Comparison of ENCODE assay signal across 11 cellular contexts in the genomic region with DNA sequence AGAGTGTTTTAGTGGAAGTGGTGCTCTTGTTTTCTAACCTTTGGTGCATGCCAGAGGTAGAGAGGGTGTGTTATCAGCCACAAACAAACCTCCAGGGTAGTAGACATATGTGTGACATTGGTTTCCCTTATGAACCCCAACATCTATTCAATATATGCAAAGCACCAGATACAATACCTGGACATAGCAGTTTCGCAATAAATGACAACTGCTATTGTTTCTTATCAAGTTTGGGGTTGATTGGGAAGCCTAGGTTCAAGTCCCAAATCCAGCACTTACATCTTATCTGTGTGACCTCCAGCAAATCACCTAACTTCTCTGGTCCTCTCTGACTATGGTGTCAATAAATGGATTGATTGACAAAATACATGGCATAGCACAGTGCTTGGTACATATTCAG.
"Had no signal": no experiment of that assay in that cellular context is flagged by ENCODE, and none has a peak within 500 bp of the region (broad histone marks: within the 10 kb centered on the region; RNA-seq: fewer than 3 reads in every experiment).

No MANE protein-coding gene starts in this region.

- H3K4me3 Mint-ChIP-seq: GM23338, H9, HFFc6 had no signal

- H3K27ac ChIP-seq: GM23248 had no signal

- H3K9me3 Mint-ChIP-seq: GM23338, H9, HFFc6 had no signal

- H3K4me2 ChIP-seq: GM23338 had no signal

- H3K36me3 ChIP-seq: HAP-1 had no signal

- H2AFZ ChIP-seq: GM23248, GM23338 had no signal

- H3K9me3 ChIP-seq: HAP-1 had no signal

- H3K9ac ChIP-seq: GM23248 had no signal

- H3K4me1 ChIP-seq: HAP-1 had no signal

- DNase-seq: GOT3, H7, H9, HCEC 1CT, HFFc6 had no signal

- H3K4me3 ChIP-seq: GM23248, GM23338, HAP-1 had no signal

- FAIRE-seq: H1, H54 had no signal

- H3K27ac Mint-ChIP-seq: GM23338, H9, HFFc6 had no signal

- ATAC-seq: GM23338, HCT116 had no signal
